In genomic region chr3:52090620-52091468, GRCh38 we compare ENCODE assay signal across 15 cellular contexts. TPM values are rescaled to one million over a fixed set of nuclear protein-coding genes. Genes with fewer than 3 reads are reported as not detected.
DNase-seq lines count a peak whose midpoint lies in the region; ATAC-seq and TF ChIP-seq lines count a peak whose summit lies in the region.
"Had no signal": no experiment of that assay in that cellular context is flagged by ENCODE, and none has a peak within 500 bp of the region (broad histone marks: within the 10 kb centered on the region; RNA-seq: fewer than 3 reads in every experiment).

No MANE protein-coding gene starts in this region.

- no peaks in the 10 kb centered on the region for H3K9me3 ChIP-seq in gastroesophageal sphincter
- no peaks in the 10 kb centered on the region for H3K9me3 ChIP-seq in osteoblast (ENCODE audit: low read depth, low read length)
- H3K9me3 ChIP-seq in uterus = no peaks in the 10 kb centered on the region

- H3K79me2 ChIP-seq in osteoblast (ENCODE audit: insufficient read depth, low read length) = no peaks in the 10 kb centered on the region

- peak overlapping the region; percentile 39 for H3K4me2 ChIP-seq in osteoblast (ENCODE audit: insufficient read depth, low read length)

- H3K27me3 ChIP-seq in gastroesophageal sphincter (no peaks in the 10 kb centered on the region), osteoblast (ENCODE audit: insufficient read depth, low read length) (no peaks in the 10 kb centered on the region), uterus (no peaks in the 10 kb centered on the region)

- H3K27ac ChIP-seq in gastroesophageal sphincter = peak overlapping the region in 3 of 4 donors; percentile 33 to 58 (median 47)
- peak overlapping the region; percentile 97 for H3K27ac ChIP-seq in osteoblast (ENCODE audit: low read depth, low read length)
- H3K27ac ChIP-seq in uterus = peak overlapping the region; percentile 75 to 86
- H3K27ac ChIP-seq: 22Rv1 had no signal

- H3K4me3 ChIP-seq in gastroesophageal sphincter (no peak overlapping the region), osteoblast (ENCODE audit: insufficient read depth, low read length) (no peak overlapping the region), uterus (no peak overlapping the region)

- H3K36me3 ChIP-seq in gastroesophageal sphincter (no peaks in the 10 kb centered on the region), osteoblast (ENCODE audit: insufficient read depth, low read length) (no peaks in the 10 kb centered on the region), uterus (no peaks in the 10 kb centered on the region)

- peaks cover 0 to 50% (median 9%) of the 10 kb centered on the region in 3 donors for H3K4me1 ChIP-seq in gastroesophageal sphincter
- peaks cover 68% of the 10 kb centered on the region for H3K4me1 ChIP-seq in osteoblast (ENCODE audit: insufficient read depth, low read length)
- H3K4me1 ChIP-seq in uterus = peaks cover 0 to 12% of the 10 kb centered on the region in 2 donors

- WGBS in gastroesophageal sphincter (ENCODE audit: low coverage in 1 of 2), 2 donors = no CpG with 5 or more reads among the region's 12 CpGs

- intact Hi-C loops in Right ventricle myocardium inferior (cut with DNase I) (no loop called here), cardiac septum (cut with DNase I) (no loop called here), uterus (cut with DNase I; ENCODE audit: low total_unique reads) (no loop called here)

- peak; percentile 55 for DNase-seq in Right ventricle myocardium inferior (ENCODE audit: missing footprints)
- no peak for DNase-seq in cardiac septum (ENCODE audit: low spot score)
- peak; percentile 78 for DNase-seq in osteoblast (ENCODE audit: insufficient read length, low spot score, missing footprints)
- no peak for DNase-seq in uterus
- no peak for DNase-seq in SW480 (ENCODE audit: low spot score)
- DNase-seq: activated CD4-positive, alpha-beta memory T cell treated with anti-CD3 and anti-CD28 coated beads for 36 hours; Karpas-422; NCI-H2171; SHP77 treated with DMSO at 0.1 percent for 48 hours had no signal

- peak overlapping the region; percentile 46 for H2AFZ ChIP-seq in osteoblast (ENCODE audit: low read length)

- ATAC-seq in Right ventricle myocardium inferior = no peak
- ATAC-seq in gastroesophageal sphincter = no peak
- ATAC-seq in GM19455 (IDR thresholded peaks at IDR 0.05; ENCODE audit: unreplicated experiment) = no peak
- ATAC-seq in GM21390 (IDR thresholded peaks at IDR 0.05; ENCODE audit: unreplicated experiment) = no peak
- ATAC-seq: activated naive CD4-positive, alpha-beta T cell treated with anti-CD3 and anti-CD28 coated beads, Interleukin-2, amount 50 U/mL, for 72 hours; esophagus mucosa had no signal

- TF ChIP-seq EP300 in gastroesophageal sphincter (IDR thresholded peaks at IDR 0.05) = no peak

- no peak for TF ChIP-seq POLR2A in gastroesophageal sphincter (IDR thresholded peaks at IDR 0.05)
- no peak for TF ChIP-seq POLR2A in uterus (IDR thresholded peaks at IDR 0.05)

- TF ChIP-seq CTCF in gastroesophageal sphincter (IDR thresholded peaks at IDR 0.05) (no peak), osteoblast (IDR thresholded peaks at IDR 0.05; ENCODE audit: extremely low read depth, low read depth, low read length) (no peak), uterus (IDR thresholded peaks at IDR 0.05) (no peak)

- no peaks in the 10 kb centered on the region for H4K20me1 ChIP-seq in osteoblast (ENCODE audit: insufficient read depth, low read length)

RNA-seq across cellular contexts. Expression of gene DUSP7, which starts 34.5 kb away (rescaled TPM):
- 25.0 TPM for total RNA-seq in Right ventricle myocardium inferior
- total RNA-seq in cardiac septum = 21.2 TPM
- total RNA-seq in gastroesophageal sphincter = 10 to 100 TPM; 10.2 to 18.1 (median 14.7) TPM
- 12.7 and 13.8 TPM in 2 replicates for total RNA-seq in osteoblast
- total RNA-seq in uterus = 10 to 100 TPM in 3 of 4 donors, 1 to 10 TPM in 1; 5.6 to 39.1 (median 12.3) TPM

Comparison
In these comparisons a context has a peak if more than half of its experiments do, and no peak if none do; other contexts are left out.
1. DNase-seq: peak in Right ventricle myocardium inferior (single experiment) and osteoblast (single experiment); none in cardiac septum (single experiment), uterus (0 of 2) and SW480 (single experiment).
2. H3K27ac ChIP-seq: peak in every context shown above with its lines; median percentile 97 in osteoblast; 80 in uterus; 47 in gastroesophageal sphincter.